Comparison of ENCODE assay signal across 1 cellular context in the genomic region with DNA sequence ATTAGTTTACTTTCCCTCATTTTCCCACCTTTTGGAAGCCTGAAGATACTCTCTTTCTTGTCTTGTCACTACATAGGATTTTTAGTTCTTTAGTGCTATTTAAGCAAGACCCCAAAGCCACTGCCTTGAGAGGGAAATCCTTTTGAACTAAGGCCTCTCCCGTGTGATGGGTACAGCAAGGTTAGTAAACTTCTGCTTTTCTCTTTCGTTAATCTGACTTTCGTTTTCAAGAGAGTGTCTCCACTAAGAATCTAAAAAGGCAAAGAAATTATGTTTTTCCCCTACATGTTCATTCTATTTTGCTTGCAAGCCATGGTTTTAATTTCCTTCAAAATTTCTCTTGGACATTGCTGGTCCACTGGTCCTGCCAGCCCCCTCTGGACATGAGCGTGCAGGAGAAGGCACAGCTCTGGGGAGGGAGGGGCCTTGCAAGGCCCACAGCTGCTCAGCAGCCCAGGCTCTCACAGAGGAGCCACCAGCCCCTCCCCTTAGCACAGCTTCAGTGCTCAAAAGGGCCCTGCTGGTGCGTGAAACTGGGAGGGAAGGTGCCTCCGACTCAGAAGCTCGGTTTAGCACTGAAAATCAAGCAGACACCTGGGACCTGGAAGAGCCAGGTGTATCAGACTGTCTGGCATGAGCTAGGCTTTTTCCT.
A peak's percentile ranks its signal among the peaks of the same experiment; 100 is the strongest.
TF ChIP-seq lines count a peak whose summit lies in the region.

No MANE protein-coding gene starts in this region.

TF ChIP-seq in GM12878, 131 proteins besides CTCF, POLR2A, EP300 and RAD21 (continued from another document and continues in another):
- TF ChIP-seq, protein P1, sequence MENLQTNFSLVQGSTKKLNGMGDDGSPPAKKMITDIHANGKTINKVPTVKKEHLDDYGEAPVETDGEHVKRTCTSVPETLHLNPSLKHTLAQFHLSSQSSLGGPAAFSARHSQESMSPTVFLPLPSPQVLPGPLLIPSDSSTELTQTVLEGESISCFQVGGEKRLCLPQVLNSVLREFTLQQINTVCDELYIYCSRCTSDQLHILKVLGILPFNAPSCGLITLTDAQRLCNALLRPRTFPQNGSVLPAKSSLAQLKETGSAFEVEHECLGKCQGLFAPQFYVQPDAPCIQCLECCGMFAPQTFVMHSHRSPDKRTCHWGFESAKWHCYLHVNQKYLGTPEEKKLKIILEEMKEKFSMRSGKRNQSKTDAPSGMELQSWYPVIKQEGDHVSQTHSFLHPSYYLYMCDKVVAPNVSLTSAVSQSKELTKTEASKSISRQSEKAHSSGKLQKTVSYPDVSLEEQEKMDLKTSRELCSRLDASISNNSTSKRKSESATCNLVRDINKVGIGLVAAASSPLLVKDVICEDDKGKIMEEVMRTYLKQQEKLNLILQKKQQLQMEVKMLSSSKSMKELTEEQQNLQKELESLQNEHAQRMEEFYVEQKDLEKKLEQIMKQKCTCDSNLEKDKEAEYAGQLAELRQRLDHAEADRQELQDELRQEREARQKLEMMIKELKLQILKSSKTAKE (IDR thresholded peaks at IDR 0.05; ENCODE audit: low read depth, poor library complexity, severe bottlenecking), result no peak
- TF ChIP-seq RAD51 (IDR thresholded peaks at IDR 0.05), result no peak
- TF ChIP-seq IKZF1 (conservative IDR thresholded peaks at IDR 0.05), result no peak; the same call in 1 of the 2 replicates
- TF ChIP-seq, protein P2, sequence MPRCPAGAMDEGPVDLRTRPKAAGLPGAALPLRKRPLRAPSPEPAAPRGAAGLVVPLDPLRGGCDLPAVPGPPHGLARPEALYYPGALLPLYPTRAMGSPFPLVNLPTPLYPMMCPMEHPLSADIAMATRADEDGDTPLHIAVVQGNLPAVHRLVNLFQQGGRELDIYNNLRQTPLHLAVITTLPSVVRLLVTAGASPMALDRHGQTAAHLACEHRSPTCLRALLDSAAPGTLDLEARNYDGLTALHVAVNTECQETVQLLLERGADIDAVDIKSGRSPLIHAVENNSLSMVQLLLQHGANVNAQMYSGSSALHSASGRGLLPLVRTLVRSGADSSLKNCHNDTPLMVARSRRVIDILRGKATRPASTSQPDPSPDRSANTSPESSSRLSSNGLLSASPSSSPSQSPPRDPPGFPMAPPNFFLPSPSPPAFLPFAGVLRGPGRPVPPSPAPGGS (IDR thresholded peaks at IDR 0.05; ENCODE audit: borderline replicate concordance, insufficient read depth, low read depth, low read length, poor library complexity, severe bottlenecking), result no peak
- TF ChIP-seq SIX5 (IDR thresholded peaks at IDR 0.05; ENCODE audit: low read depth, low read length, severe bottlenecking), result peak; percentile 22
- no peak for TF ChIP-seq IRF4 (IDR thresholded peaks at IDR 0.05; ENCODE audit: low read depth, low read length)
- TF ChIP-seq NR2C1 (IDR thresholded peaks at IDR 0.05), result no peak
- TF ChIP-seq RB1 (IDR thresholded peaks at IDR 0.05; ENCODE audit: borderline replicate concordance), result no peak
- TF ChIP-seq EGR1 (IDR thresholded peaks at IDR 0.05; ENCODE audit: borderline replicate concordance in 1 of 2, low read depth in 2 of 2, low read length in 2 of 2), result no peak
- TF ChIP-seq, protein P3, sequence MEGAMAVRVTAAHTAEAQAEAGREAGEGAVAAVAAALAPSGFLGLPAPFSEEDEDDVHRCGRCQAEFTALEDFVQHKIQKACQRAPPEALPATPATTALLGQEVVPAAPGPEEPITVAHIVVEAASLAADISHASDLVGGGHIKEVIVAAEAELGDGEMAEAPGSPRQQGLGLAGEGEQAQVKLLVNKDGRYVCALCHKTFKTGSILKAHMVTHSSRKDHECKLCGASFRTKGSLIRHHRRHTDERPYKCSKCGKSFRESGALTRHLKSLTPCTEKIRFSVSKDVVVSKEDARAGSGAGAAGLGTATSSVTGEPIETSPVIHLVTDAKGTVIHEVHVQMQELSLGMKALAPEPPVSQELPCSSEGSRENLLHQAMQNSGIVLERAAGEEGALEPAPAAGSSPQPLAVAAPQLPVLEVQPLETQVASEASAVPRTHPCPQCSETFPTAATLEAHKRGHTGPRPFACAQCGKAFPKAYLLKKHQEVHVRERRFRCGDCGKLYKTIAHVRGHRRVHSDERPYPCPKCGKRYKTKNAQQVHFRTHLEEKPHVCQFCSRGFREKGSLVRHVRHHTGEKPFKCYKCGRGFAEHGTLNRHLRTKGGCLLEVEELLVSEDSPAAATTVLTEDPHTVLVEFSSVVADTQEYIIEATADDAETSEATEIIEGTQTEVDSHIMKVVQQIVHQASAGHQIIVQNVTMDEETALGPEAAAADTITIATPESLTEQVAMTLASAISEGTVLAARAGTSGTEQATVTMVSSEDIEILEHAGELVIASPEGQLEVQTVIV (IDR thresholded peaks at IDR 0.05; ENCODE audit: borderline replicate concordance, partially characterized antibody), result no peak
- TF ChIP-seq ZNF217 (IDR thresholded peaks at IDR 0.05), result no peak
- TF ChIP-seq HDAC2 (IDR thresholded peaks at IDR 0.05), result no peak
- no peak for TF ChIP-seq RUNX3 (IDR thresholded peaks at IDR 0.05; ENCODE audit: low read length)
- TF ChIP-seq NBN (IDR thresholded peaks at IDR 0.05), result peak; percentile 60; the same call in 1 of the 2 replicates
- TF ChIP-seq, protein P4, sequence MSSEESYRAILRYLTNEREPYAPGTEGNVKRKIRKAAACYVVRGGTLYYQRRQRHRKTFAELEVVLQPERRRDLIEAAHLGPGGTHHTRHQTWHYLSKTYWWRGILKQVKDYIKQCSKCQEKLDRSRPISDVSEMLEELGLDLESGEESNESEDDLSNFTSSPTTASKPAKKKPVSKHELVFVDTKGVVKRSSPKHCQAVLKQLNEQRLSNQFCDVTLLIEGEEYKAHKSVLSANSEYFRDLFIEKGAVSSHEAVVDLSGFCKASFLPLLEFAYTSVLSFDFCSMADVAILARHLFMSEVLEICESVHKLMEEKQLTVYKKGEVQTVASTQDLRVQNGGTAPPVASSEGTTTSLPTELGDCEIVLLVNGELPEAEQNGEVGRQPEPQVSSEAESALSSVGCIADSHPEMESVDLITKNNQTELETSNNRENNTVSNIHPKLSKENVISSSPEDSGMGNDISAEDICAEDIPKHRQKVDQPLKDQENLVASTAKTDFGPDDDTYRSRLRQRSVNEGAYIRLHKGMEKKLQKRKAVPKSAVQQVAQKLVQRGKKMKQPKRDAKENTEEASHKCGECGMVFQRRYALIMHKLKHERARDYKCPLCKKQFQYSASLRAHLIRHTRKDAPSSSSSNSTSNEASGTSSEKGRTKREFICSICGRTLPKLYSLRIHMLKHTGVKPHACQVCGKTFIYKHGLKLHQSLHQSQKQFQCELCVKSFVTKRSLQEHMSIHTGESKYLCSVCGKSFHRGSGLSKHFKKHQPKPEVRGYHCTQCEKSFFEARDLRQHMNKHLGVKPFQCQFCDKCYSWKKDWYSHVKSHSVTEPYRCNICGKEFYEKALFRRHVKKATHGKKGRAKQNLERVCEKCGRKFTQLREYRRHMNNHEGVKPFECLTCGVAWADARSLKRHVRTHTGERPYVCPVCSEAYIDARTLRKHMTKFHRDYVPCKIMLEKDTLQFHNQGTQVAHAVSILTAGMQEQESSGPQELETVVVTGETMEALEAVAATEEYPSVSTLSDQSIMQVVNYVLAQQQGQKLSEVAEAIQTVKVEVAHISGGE (CRISPR knock-in tag; IDR thresholded peaks at IDR 0.05), result no peak
- 0 out of 2 replicates have a peak, but pooled peaks have one; percentile 20 for TF ChIP-seq RBBP5 (conservative IDR thresholded peaks at IDR 0.05)
- TF ChIP-seq, protein P5, sequence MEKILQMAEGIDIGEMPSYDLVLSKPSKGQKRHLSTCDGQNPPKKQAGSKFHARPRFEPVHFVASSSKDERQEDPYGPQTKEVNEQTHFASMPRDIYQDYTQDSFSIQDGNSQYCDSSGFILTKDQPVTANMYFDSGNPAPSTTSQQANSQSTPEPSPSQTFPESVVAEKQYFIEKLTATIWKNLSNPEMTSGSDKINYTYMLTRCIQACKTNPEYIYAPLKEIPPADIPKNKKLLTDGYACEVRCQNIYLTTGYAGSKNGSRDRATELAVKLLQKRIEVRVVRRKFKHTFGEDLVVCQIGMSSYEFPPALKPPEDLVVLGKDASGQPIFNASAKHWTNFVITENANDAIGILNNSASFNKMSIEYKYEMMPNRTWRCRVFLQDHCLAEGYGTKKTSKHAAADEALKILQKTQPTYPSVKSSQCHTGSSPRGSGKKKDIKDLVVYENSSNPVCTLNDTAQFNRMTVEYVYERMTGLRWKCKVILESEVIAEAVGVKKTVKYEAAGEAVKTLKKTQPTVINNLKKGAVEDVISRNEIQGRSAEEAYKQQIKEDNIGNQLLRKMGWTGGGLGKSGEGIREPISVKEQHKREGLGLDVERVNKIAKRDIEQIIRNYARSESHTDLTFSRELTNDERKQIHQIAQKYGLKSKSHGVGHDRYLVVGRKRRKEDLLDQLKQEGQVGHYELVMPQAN (conservative IDR thresholded peaks at IDR 0.05), result no peak
- TF ChIP-seq TBL1XR1 (IDR thresholded peaks at IDR 0.05; ENCODE audit: low read depth, low read length), result no peak
- TF ChIP-seq NR2F1 (conservative IDR thresholded peaks at IDR 0.05), result no peak
- TF ChIP-seq YY1 (IDR thresholded peaks at IDR 0.05; ENCODE audit: low read depth, low read length), result no peak
- TF ChIP-seq, protein P6, sequence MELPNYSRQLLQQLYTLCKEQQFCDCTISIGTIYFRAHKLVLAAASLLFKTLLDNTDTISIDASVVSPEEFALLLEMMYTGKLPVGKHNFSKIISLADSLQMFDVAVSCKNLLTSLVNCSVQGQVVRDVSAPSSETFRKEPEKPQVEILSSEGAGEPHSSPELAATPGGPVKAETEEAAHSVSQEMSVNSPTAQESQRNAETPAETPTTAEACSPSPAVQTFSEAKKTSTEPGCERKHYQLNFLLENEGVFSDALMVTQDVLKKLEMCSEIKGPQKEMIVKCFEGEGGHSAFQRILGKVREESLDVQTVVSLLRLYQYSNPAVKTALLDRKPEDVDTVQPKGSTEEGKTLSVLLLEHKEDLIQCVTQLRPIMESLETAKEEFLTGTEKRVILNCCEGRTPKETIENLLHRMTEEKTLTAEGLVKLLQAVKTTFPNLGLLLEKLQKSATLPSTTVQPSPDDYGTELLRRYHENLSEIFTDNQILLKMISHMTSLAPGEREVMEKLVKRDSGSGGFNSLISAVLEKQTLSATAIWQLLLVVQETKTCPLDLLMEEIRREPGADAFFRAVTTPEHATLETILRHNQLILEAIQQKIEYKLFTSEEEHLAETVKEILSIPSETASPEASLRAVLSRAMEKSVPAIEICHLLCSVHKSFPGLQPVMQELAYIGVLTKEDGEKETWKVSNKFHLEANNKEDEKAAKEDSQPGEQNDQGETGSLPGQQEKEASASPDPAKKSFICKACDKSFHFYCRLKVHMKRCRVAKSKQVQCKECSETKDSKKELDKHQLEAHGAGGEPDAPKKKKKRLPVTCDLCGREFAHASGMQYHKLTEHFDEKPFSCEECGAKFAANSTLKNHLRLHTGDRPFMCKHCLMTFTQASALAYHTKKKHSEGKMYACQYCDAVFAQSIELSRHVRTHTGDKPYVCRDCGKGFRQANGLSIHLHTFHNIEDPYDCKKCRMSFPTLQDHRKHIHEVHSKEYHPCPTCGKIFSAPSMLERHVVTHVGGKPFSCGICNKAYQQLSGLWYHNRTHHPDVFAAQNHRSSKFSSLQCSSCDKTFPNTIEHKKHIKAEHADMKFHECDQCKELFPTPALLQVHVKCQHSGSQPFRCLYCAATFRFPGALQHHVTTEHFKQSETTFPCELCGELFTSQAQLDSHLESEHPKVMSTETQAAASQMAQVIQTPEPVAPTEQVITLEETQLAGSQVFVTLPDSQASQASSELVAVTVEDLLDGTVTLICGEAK (IDR thresholded peaks at IDR 0.05; ENCODE audit: borderline replicate concordance), result no peak
- no peak for TF ChIP-seq STAT1 (conservative IDR thresholded peaks at IDR 0.05)
- TF ChIP-seq SP1 (IDR thresholded peaks at IDR 0.05; ENCODE audit: low read depth, low read length), result no peak
- TF ChIP-seq CBX3 (IDR thresholded peaks at IDR 0.05; ENCODE audit: borderline replicate concordance, low read depth), result no peak
- no peak for TF ChIP-seq CEBPB (IDR thresholded peaks at IDR 0.05; ENCODE audit: borderline replicate concordance in 1 of 2, low read depth in 2 of 2, low read length in 2 of 2)
- no peak for TF ChIP-seq JUND (IDR thresholded peaks at IDR 0.05; ENCODE audit: low read depth, low read length)
- 0 out of 2 replicates have a peak, but pooled peaks have one; percentile 33 for TF ChIP-seq LARP7 (IDR thresholded peaks at IDR 0.05)
- 0 out of 2 replicates have a peak, but pooled peaks have one; percentile 38 for TF ChIP-seq WRNIP1 (IDR thresholded peaks at IDR 0.05; ENCODE audit: borderline replicate concordance, low read depth, low read length)
- no peak for TF ChIP-seq ETV6 (conservative IDR thresholded peaks at IDR 0.05 in 1 of 2, IDR thresholded peaks at IDR 0.05 in 1 of 2; ENCODE audit: borderline replicate concordance in 1 of 2, low read depth in 1 of 2)
- TF ChIP-seq MEF2A (IDR thresholded peaks at IDR 0.05; ENCODE audit: insufficient read depth, low read depth, low read length), result no peak
- no peak for TF ChIP-seq POLR2AphosphoS2 (IDR thresholded peaks at IDR 0.05; ENCODE audit: low read depth, low read length)
- TF ChIP-seq, protein P7, sequence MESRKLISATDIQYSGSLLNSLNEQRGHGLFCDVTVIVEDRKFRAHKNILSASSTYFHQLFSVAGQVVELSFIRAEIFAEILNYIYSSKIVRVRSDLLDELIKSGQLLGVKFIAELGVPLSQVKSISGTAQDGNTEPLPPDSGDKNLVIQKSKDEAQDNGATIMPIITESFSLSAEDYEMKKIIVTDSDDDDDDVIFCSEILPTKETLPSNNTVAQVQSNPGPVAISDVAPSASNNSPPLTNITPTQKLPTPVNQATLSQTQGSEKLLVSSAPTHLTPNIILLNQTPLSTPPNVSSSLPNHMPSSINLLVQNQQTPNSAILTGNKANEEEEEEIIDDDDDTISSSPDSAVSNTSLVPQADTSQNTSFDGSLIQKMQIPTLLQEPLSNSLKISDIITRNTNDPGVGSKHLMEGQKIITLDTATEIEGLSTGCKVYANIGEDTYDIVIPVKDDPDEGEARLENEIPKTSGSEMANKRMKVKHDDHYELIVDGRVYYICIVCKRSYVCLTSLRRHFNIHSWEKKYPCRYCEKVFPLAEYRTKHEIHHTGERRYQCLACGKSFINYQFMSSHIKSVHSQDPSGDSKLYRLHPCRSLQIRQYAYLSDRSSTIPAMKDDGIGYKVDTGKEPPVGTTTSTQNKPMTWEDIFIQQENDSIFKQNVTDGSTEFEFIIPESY (IDR thresholded peaks at IDR 0.05), result no peak
- TF ChIP-seq BCL11A (IDR thresholded peaks at IDR 0.05; ENCODE audit: low read depth, low read length), result no peak
- TF ChIP-seq MYB (IDR thresholded peaks at IDR 0.05; ENCODE audit: borderline replicate concordance, low read depth, low read length), result no peak
- 0 out of 2 replicates have a peak, but pooled peaks have one; percentile 52 for TF ChIP-seq DPF2 (IDR thresholded peaks at IDR 0.05)
- TF ChIP-seq NRF1 (conservative IDR thresholded peaks at IDR 0.05; ENCODE audit: low read depth, low read length), result no peak
- TF ChIP-seq SRF (IDR thresholded peaks at IDR 0.05; ENCODE audit: low read depth in 2 of 2, low read length in 2 of 2), result no peak
- TF ChIP-seq, protein P8, sequence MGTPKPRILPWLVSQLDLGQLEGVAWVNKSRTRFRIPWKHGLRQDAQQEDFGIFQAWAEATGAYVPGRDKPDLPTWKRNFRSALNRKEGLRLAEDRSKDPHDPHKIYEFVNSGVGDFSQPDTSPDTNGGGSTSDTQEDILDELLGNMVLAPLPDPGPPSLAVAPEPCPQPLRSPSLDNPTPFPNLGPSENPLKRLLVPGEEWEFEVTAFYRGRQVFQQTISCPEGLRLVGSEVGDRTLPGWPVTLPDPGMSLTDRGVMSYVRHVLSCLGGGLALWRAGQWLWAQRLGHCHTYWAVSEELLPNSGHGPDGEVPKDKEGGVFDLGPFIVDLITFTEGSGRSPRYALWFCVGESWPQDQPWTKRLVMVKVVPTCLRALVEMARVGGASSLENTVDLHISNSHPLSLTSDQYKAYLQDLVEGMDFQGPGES (IDR thresholded peaks at IDR 0.05), result no peak
- TF ChIP-seq ZNF24 (IDR thresholded peaks at IDR 0.05), result no peak
